Comparison of ENCODE assay signal across 11 cellular contexts in the genomic region with DNA sequence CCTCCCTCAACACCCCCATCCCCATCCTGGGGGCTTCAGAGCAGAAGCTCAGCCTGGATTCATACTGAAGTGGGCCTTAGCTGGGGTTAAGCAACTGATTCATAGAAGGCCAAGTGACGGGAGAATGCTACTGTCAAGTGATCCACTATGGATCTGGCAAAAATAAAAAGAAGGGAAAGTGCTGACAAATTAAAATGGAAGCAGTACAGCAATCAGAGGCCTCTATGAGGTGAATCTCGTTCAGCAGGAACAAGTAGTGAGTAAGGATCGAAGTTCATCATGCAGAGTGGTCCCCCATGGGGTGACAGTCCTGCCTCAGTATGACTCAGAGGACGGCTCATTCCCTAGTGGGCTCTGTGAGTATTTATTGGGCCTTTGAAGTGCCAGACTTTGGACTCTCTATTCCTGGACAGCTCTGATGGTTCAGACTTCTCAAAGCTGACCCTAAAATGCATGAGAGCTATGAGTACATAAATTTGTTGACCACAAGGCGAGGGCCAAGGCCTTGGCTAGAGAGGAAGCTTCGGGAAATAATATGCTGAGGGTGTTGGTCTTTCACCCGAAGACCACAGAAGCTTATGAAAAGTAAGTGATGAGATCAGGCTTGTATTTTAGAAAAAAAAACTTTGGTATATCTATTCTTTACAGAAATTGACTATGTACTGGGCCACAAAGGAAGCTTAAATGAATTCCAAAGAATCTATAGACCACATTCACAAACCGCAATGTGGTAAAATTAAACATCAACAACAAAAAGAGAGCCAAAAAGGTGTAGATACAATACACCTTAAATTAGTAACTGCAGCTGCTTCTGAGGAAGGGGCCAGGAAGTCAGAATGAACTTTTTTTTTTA. TPM values are rescaled to one million over a fixed set of nuclear protein-coding genes. Genes with fewer than 3 reads are reported as not detected.
DNase-seq lines count a peak whose midpoint lies in the region; ATAC-seq and TF ChIP-seq lines count a peak whose summit lies in the region.
"Had no signal": no experiment of that assay in that cellular context is flagged by ENCODE, and none has a peak within 500 bp of the region (broad histone marks: within the 10 kb centered on the region; RNA-seq: fewer than 3 reads in every experiment).

No MANE protein-coding gene starts in this region.

- no peak overlapping the region for H3K27ac ChIP-seq in caudate nucleus (ENCODE audit: low read depth, low read length)
- no peak overlapping the region for H3K27ac ChIP-seq in testis
- no peak overlapping the region for H3K27ac ChIP-seq in gastrocnemius medialis

- H3K27ac Mint-ChIP-seq in activated CD4-positive, alpha-beta T cell treated with anti-CD3 and anti-CD28 coated beads, Interleukin-2, amount 10 ng/mL, durations not matched to agents 24 days and 14 days = peak overlapping the region; percentile 94

- no peak overlapping the region for H3K4me3 ChIP-seq in testis
- no peak overlapping the region for H3K4me3 ChIP-seq in gastrocnemius medialis

- H3K36me3 ChIP-seq in testis (ENCODE audit: low read depth, missing control alignments) (no peaks in the 10 kb centered on the region), gastrocnemius medialis (no peaks in the 10 kb centered on the region)

- no peak for TF ChIP-seq CTCF in testis (IDR thresholded peaks at IDR 0.05)
- TF ChIP-seq CTCF in gastrocnemius medialis (IDR thresholded peaks at IDR 0.05 in 4 of 5, conservative IDR thresholded peaks at IDR 0.05 in 1 of 5) = no peak

- in situ Hi-C loops in gastrocnemius medialis (cut with MboI; ENCODE audit: low sequenced_read_pairs in 4 of 4) = no loop called here

- H3K4me1 ChIP-seq in testis (no peaks in the 10 kb centered on the region), gastrocnemius medialis (peaks cover 0 to 4% of the 10 kb centered on the region in 2 donors)

- no peak for TF ChIP-seq POLR2A in testis (IDR thresholded peaks at IDR 0.05)
- TF ChIP-seq POLR2A in gastrocnemius medialis (IDR thresholded peaks at IDR 0.05) = no peak

- H3K9me3 Mint-ChIP-seq in activated CD4-positive, alpha-beta T cell treated with anti-CD3 and anti-CD28 coated beads, Interleukin-2, amount 10 ng/mL, durations not matched to agents 24 days and 14 days = peaks cover 8% of the 10 kb centered on the region

- no peaks in the 10 kb centered on the region for H3K9me3 ChIP-seq in testis
- no peaks in the 10 kb centered on the region for H3K9me3 ChIP-seq in gastrocnemius medialis

- peak; percentile 54 for ATAC-seq in GM19023 (IDR thresholded peaks at IDR 0.05; ENCODE audit: unreplicated experiment)
- ATAC-seq in gastrocnemius medialis = no peak
- ATAC-seq in HG03442 (IDR thresholded peaks at IDR 0.05; ENCODE audit: unreplicated experiment) = no peak
- ATAC-seq: Right ventricle myocardium inferior had no signal

- peaks cover 11% of the 10 kb centered on the region for H3K36me3 Mint-ChIP-seq in activated CD4-positive, alpha-beta T cell treated with anti-CD3 and anti-CD28 coated beads, Interleukin-2, amount 10 ng/mL, durations not matched to agents 24 days and 14 days (ENCODE audit: low read depth)
- H3K36me3 Mint-ChIP-seq: brain had no signal

- 75 to 86% methylated on average over 8 of the region's 8 CpGs for WGBS in testis, 2 donors

- H3K27me3 Mint-ChIP-seq in activated CD4-positive, alpha-beta T cell treated with anti-CD3 and anti-CD28 coated beads, Interleukin-2, amount 10 ng/mL, durations not matched to agents 24 days and 14 days = no peaks in the 10 kb centered on the region

- peaks cover 59% of the 10 kb centered on the region for H3K4me1 Mint-ChIP-seq in activated CD4-positive, alpha-beta T cell treated with anti-CD3 and anti-CD28 coated beads, Interleukin-2, amount 10 ng/mL, durations not matched to agents 24 days and 14 days

- intact Hi-C loops in activated CD4-positive, alpha-beta T cell treated with anti-CD3 and anti-CD28 coated beads, Interleukin-2, amount 10 ng/mL, durations not matched to agents 24 days and 14 days (cut with micrococcal nuclease) = loop anchor here (1.0 to 2.0 kb wide), 7 partner anchors 8 to 93 kb away; partner anchors contain the start of gene IL4R
- intact Hi-C loops in testis (cut with DNase I; ENCODE audit: low total_unique reads) = no loop called here
- intact Hi-C loops in gastrocnemius medialis (cut with DNase I; ENCODE audit: low total_unique reads) = no loop called here

- peak overlapping the region; percentile 68 for H3K4me3 Mint-ChIP-seq in activated CD4-positive, alpha-beta T cell treated with anti-CD3 and anti-CD28 coated beads, Interleukin-2, amount 10 ng/mL, durations not matched to agents 24 days and 14 days
- H3K4me3 Mint-ChIP-seq: brain had no signal

- DNase-seq in A172 (ENCODE audit: low spot score) = peak; percentile 39
- peak; percentile 83 for DNase-seq in activated CD4-positive, alpha-beta T cell treated with anti-CD3 and anti-CD28 coated beads, Interleukin-2, amount 10 ng/mL, durations not matched to agents 24 days and 14 days
- peak; percentile 44 for DNase-seq in fibroblast of peridontal ligament (ENCODE audit: extremely low read depth)
- DNase-seq in caudate nucleus (lab: John Stamatoyannopoulos, UW) = no peak
- DNase-seq in testis = no peak
- DNase-seq in gastrocnemius medialis = no peak
- DNase-seq: trophoblast cell had no signal

- H3K27me3 ChIP-seq in testis (no peaks in the 10 kb centered on the region), gastrocnemius medialis (no peaks in the 10 kb centered on the region)

RNA-seq across cellular contexts. Expression of gene NSMCE1, which starts 5.3 kb away (rescaled TPM):
- 96.6 and 104 TPM in 2 replicates for total RNA-seq in A172 (2014; rRNA removed; shearing (Covaris generic))
- 143 and 149 TPM in 2 replicates for total RNA-seq in activated CD4-positive, alpha-beta T cell treated with anti-CD3 and anti-CD28 coated beads, Interleukin-2, amount 10 ng/mL, durations not matched to agents 24 days and 14 days
- total RNA-seq in testis = 10 to 100 TPM; 58.1 to 71.1 TPM
- 135 TPM for polyA plus RNA-seq in testis (ENCODE audit: insufficient read depth, low read depth, low replicate concordance)
- total RNA-seq in gastrocnemius medialis = 10 to 100 TPM; 20.2 to 29.1 (median 22.0) TPM

RNA-seq across cellular contexts. Expression of gene IL4R, which starts 39.9 kb away (rescaled TPM):
- total RNA-seq in A172 (2014; rRNA removed; shearing (Covaris generic)) = 21.2 and 25.6 TPM in 2 replicates
- 345 and 375 TPM in 2 replicates for total RNA-seq in activated CD4-positive, alpha-beta T cell treated with anti-CD3 and anti-CD28 coated beads, Interleukin-2, amount 10 ng/mL, durations not matched to agents 24 days and 14 days
- 10 to 100 TPM; 68.6 to 70.7 TPM for total RNA-seq in testis
- polyA plus RNA-seq in testis (ENCODE audit: insufficient read depth, low read depth, low replicate concordance) = 41.4 TPM
- total RNA-seq in gastrocnemius medialis = 1 to 10 TPM; 4.5 to 7.4 (median 6.5) TPM

Comparison
In these comparisons a context has a peak if more than half of its experiments do, and no peak if none do; other contexts are left out.
1. DNase-seq: peak in A172 (single experiment), activated CD4-positive, alpha-beta T cell treated with anti-CD3 and anti-CD28 coated beads, Interleukin-2, amount 10 ng/mL, durations not matched to agents 24 days and 14 days (single experiment) and fibroblast of peridontal ligament (single experiment); none in caudate nucleus (0 of 61), testis (single experiment) and gastrocnemius medialis (0 of 2).